Comparison of ENCODE assay signal across 11 cellular contexts in genomic region chr9:135886147-135886981, GRCh38. TPM values are rescaled to one million over a fixed set of nuclear protein-coding genes. Genes with fewer than 3 reads are reported as not detected.
DNase-seq lines count a peak whose midpoint lies in the region; FAIRE-seq and TF ChIP-seq lines count a peak whose summit lies in the region.
"Had no signal": no experiment of that assay in that cellular context is flagged by ENCODE, and none has a peak within 500 bp of the region (broad histone marks: within the 10 kb centered on the region; RNA-seq: fewer than 3 reads in every experiment).

No MANE protein-coding gene starts in this region.

- no peak for FAIRE-seq in small intestine (lab: Jason Lieb, UNC)
- FAIRE-seq: colon, RCC 7860 had no signal

- no peaks in the 10 kb centered on the region for H3K27me3 ChIP-seq in left ventricle myocardium inferior (ENCODE audit: low read depth)
- no peaks in the 10 kb centered on the region for H3K27me3 ChIP-seq in right atrium auricular region
- H3K27me3 ChIP-seq in thymus (ENCODE audit: control insufficient read depth, insufficient read depth) = no peaks in the 10 kb centered on the region
- no peaks in the 10 kb centered on the region for H3K27me3 ChIP-seq in small intestine (ENCODE audit: control insufficient read depth in 2 of 2, insufficient read depth in 2 of 2, low read length in 2 of 2)
- H3K27me3 ChIP-seq: suprapubic skin had no signal

- peaks cover 75% of the 10 kb centered on the region for H3K4me1 ChIP-seq in left ventricle myocardium inferior
- peaks cover 0 to 59% of the 10 kb centered on the region in 2 donors for H3K4me1 ChIP-seq in right atrium auricular region
- peaks cover 60% of the 10 kb centered on the region for H3K4me1 ChIP-seq in mesodermal cell (ENCODE audit: control insufficient read depth, insufficient read depth, low read length, poor library complexity, severe bottlenecking)
- peaks cover 15% of the 10 kb centered on the region for H3K4me1 ChIP-seq in thymus (ENCODE audit: control insufficient read depth, insufficient read depth, low read length)
- H3K4me1 ChIP-seq in small intestine (ENCODE audit: control insufficient read depth in 2 of 2, insufficient read depth in 1 of 2, low read depth in 1 of 2, low read length in 1 of 2) = peaks cover 0 to 6% of the 10 kb centered on the region in 2 donors

- intact Hi-C loops in left ventricle myocardium inferior (cut with micrococcal nuclease) = no loop called here

- peak overlapping the region; percentile 37 for H3K4me3 ChIP-seq in left ventricle myocardium inferior
- H3K4me3 ChIP-seq in right atrium auricular region = no peak overlapping the region
- no peak overlapping the region for H3K4me3 ChIP-seq in mesodermal cell (ENCODE audit: extremely low read depth, insufficient read depth, low read length, poor library complexity, severe bottlenecking)
- H3K4me3 ChIP-seq in thymus (ENCODE audit: low read length) = no peak overlapping the region
- H3K4me3 ChIP-seq in small intestine (ENCODE audit: low read depth in 1 of 2, low read length in 2 of 2) = no peak overlapping the region
- H3K4me3 ChIP-seq: suprapubic skin had no signal

- 93 to 95% methylated on average over 16 to 18 of the region's 21 CpGs for WGBS in mesodermal cell (ENCODE audit: insufficient coverage in 2 of 2), 2 experiments
- WGBS in thymus = 89% methylated on average over 21 of the region's 21 CpGs
- 90 to 94% (median 92%) methylated on average over 21 of the region's 21 CpGs for WGBS in small intestine, 3 donors

- peak overlapping the region; percentile 56 for H3K27ac ChIP-seq in left ventricle myocardium inferior (replicated peaks)
- no peak overlapping the region for H3K27ac ChIP-seq in right atrium auricular region
- peak overlapping the region; percentile 45 for H3K27ac ChIP-seq in mesodermal cell (ENCODE audit: low read depth, low read length, severe bottlenecking)
- peak overlapping the region; percentile 80 for H3K27ac ChIP-seq in thymus (ENCODE audit: low read depth)
- no peak overlapping the region for H3K27ac ChIP-seq in small intestine (ENCODE audit: low read depth in 1 of 2, low read length in 1 of 2)
- H3K27ac ChIP-seq: suprapubic skin had no signal

- in situ Hi-C loops in G401 (cut with HindIII; ENCODE audit: low sequenced_read_pairs) = no loop called here

- DNase-seq in left ventricle myocardium inferior (no peak), right atrium auricular region (ENCODE audit: low spot score) (no peak), amniotic epithelial cell (ENCODE audit: low read depth) (peak; percentile 58), G401 (ENCODE audit: low spot score) (no peak), small intestine (no peak), DMS79 treated with DMSO at 0.1 percent for 48 hours (lab: John Stamatoyannopoulos, UW) (no peak)

- H3K9me3 ChIP-seq in left ventricle myocardium inferior (replicated peaks) (no peaks in the 10 kb centered on the region), right atrium auricular region (no peaks in the 10 kb centered on the region), mesodermal cell (ENCODE audit: control insufficient read depth, low read length) (no peaks in the 10 kb centered on the region), thymus (ENCODE audit: control insufficient read depth) (no peaks in the 10 kb centered on the region), small intestine (ENCODE audit: control insufficient read depth, low read depth) (no peaks in the 10 kb centered on the region)
- H3K9me3 ChIP-seq: suprapubic skin had no signal

- H3K36me3 ChIP-seq in left ventricle myocardium inferior (peaks cover 3% of the 10 kb centered on the region), right atrium auricular region (no peaks in the 10 kb centered on the region), mesodermal cell (ENCODE audit: control insufficient read depth, insufficient read depth, low read length) (peaks cover 16% of the 10 kb centered on the region), thymus (ENCODE audit: control insufficient read depth, insufficient read depth) (peaks cover 6% of the 10 kb centered on the region), small intestine (ENCODE audit: control insufficient read depth in 2 of 2, insufficient read depth in 2 of 2, low read length in 2 of 2) (no peaks in the 10 kb centered on the region)

- no peak for TF ChIP-seq CTCF in left ventricle myocardium inferior (IDR thresholded peaks at IDR 0.05; ENCODE audit: borderline replicate concordance)
- TF ChIP-seq CTCF in right atrium auricular region (IDR thresholded peaks at IDR 0.05) = no peak

RNA-seq across cellular contexts. Expression of gene CAMSAP1, which starts 21.0 kb away (rescaled TPM):
- total RNA-seq in left ventricle myocardium inferior (20.0 TPM), right atrium auricular region (10 to 100 TPM; 19.4 to 21.4 TPM)
- polyA plus RNA-seq in mesodermal cell (2013, experiment 1 of 2) = 24.2 TPM
- polyA plus RNA-seq in mesodermal cell (2013, experiment 2 of 2) = 19.2 TPM
- polyA plus RNA-seq in thymus (9.9 TPM), small intestine (1 to 10 TPM; 1.6 to 4.7 (median 1.6) TPM)
- 18.1 and 19.7 TPM in 2 replicates for total RNA-seq in G401 (2014; rRNA removed; shearing (Covaris generic))

Comparison
In these comparisons a context has a peak if more than half of its experiments do, and no peak if none do; other contexts are left out.
1. H3K27ac ChIP-seq: peak in left ventricle myocardium inferior (single experiment), mesodermal cell (single experiment) and thymus (single experiment); none in right atrium auricular region (0 of 2) and small intestine (0 of 2).